17 cellular contexts compared by ENCODE assay signal in genomic region chr21:45304945-45305344, GRCh38. TPM values are rescaled to one million over a fixed set of nuclear protein-coding genes. Genes with fewer than 3 reads are reported as not detected.
DNase-seq lines count a peak whose midpoint lies in the region; ATAC-seq and TF ChIP-seq lines count a peak whose summit lies in the region.
"Had no signal": no experiment of that assay in that cellular context is flagged by ENCODE, and none has a peak within 500 bp of the region (broad histone marks: within the 10 kb centered on the region; RNA-seq: fewer than 3 reads in every experiment).

No MANE protein-coding gene starts in this region.

- H3K4me1 Mint-ChIP-seq in T-helper 2 cell treated with Interferon-gamma antibody and Interleukin-4, amounts not matched to agents 5 μg/mL and 100 μg/mL, for 36 hours (ENCODE audit: low read depth), result no peaks in the 10 kb centered on the region
- H3K4me1 Mint-ChIP-seq in central memory CD8-positive, alpha-beta T cell, result peaks cover 5% of the 10 kb centered on the region
- peaks cover 69% of the 10 kb centered on the region for H3K4me1 Mint-ChIP-seq in osteocyte (ENCODE audit: unreplicated experiment)
- H3K4me1 Mint-ChIP-seq: immature natural killer cell had no signal

- H3K4me3 ChIP-seq in RWPE2 (ENCODE audit: severe bottlenecking) (no peak overlapping the region), upper lobe of right lung (no peak overlapping the region)
- H3K4me3 ChIP-seq: tibial nerve had no signal

- no peaks in the 10 kb centered on the region for H3K9me3 Mint-ChIP-seq in T-helper 2 cell treated with Interferon-gamma antibody and Interleukin-4, amounts not matched to agents 5 μg/mL and 100 μg/mL, for 36 hours
- H3K9me3 Mint-ChIP-seq in central memory CD8-positive, alpha-beta T cell, result no peaks in the 10 kb centered on the region
- no peaks in the 10 kb centered on the region for H3K9me3 Mint-ChIP-seq in osteocyte (ENCODE audit: unreplicated experiment)
- H3K9me3 Mint-ChIP-seq: activated T-helper 1 cell treated with anti-CD3 and anti-CD28 coated beads, Interleukin-12 subunit alpha, Interleukin-12 subunit beta, Interleukin-2, Interleukin-4 antibody, amounts not matched to agents 30 ng/mL and 10 ng/mL and 1 ng/mL, durations not matched to agents 14 hours and 24 hours and 36 hours; immature natural killer cell had no signal

- no peaks in the 10 kb centered on the region for H3K36me3 Mint-ChIP-seq in T-helper 2 cell treated with Interferon-gamma antibody and Interleukin-4, amounts not matched to agents 5 μg/mL and 100 μg/mL, for 36 hours (ENCODE audit: low read depth)
- no peaks in the 10 kb centered on the region for H3K36me3 Mint-ChIP-seq in central memory CD8-positive, alpha-beta T cell (ENCODE audit: insufficient read depth)
- H3K36me3 Mint-ChIP-seq in osteocyte (ENCODE audit: unreplicated experiment), result no peaks in the 10 kb centered on the region
- H3K36me3 Mint-ChIP-seq: immature natural killer cell had no signal

- no peaks in the 10 kb centered on the region for H3K27me3 Mint-ChIP-seq in T-helper 2 cell treated with Interferon-gamma antibody and Interleukin-4, amounts not matched to agents 5 μg/mL and 100 μg/mL, for 36 hours (ENCODE audit: low read depth)
- peaks cover 49% of the 10 kb centered on the region for H3K27me3 Mint-ChIP-seq in central memory CD8-positive, alpha-beta T cell
- no peaks in the 10 kb centered on the region for H3K27me3 Mint-ChIP-seq in osteocyte (ENCODE audit: unreplicated experiment)

- H3K27ac ChIP-seq in RWPE2 (ENCODE audit: poor library complexity, severe bottlenecking) (no peak overlapping the region), upper lobe of right lung (no peak overlapping the region)
- H3K27ac ChIP-seq: 22Rv1, HL-60 had no signal

- CTCF ChIA-PET in GM10248 (lab: Yijun Ruan, JAX), result no interaction called here

- H3K27me3 ChIP-seq in RWPE2 (ENCODE audit: insufficient read depth, poor library complexity, severe bottlenecking) (no peaks in the 10 kb centered on the region), upper lobe of right lung (no peaks in the 10 kb centered on the region)
- H3K27me3 ChIP-seq: tibial nerve had no signal

- DNase-seq in T-helper 2 cell treated with Interferon-gamma antibody and Interleukin-4, amounts not matched to agents 5 μg/mL and 100 μg/mL, for 36 hours (ENCODE audit: low spot score), result no peak
- DNase-seq in T-helper 2 cell (no peak), RWPE2 (ENCODE audit: low spot score) (peak; percentile 36), osteocyte (ENCODE audit: extremely low spot score, unreplicated experiment) (no peak), NCI-H1092 treated with DMSO at 0.1 percent for 48 hours (lab: John Stamatoyannopoulos, UW) (no peak), upper lobe of right lung (no peak), GM10248 (ENCODE audit: extremely low spot score) (no peak)
- DNase-seq in central memory CD8-positive, alpha-beta T cell (ENCODE audit: low spot score in 2 of 2), result no peak
- DNase-seq: immature natural killer cell, Karpas-422, midbrain, NCI-H1436, NCI-H345 had no signal

- no peaks in the 10 kb centered on the region for H3K9me3 ChIP-seq in RWPE2 (ENCODE audit: severe bottlenecking)
- no peaks in the 10 kb centered on the region for H3K9me3 ChIP-seq in upper lobe of right lung
- H3K9me3 ChIP-seq: tibial nerve had no signal

- H3K27ac Mint-ChIP-seq in T-helper 2 cell treated with Interferon-gamma antibody and Interleukin-4, amounts not matched to agents 5 μg/mL and 100 μg/mL, for 36 hours, result peak overlapping the region; percentile 10
- H3K27ac Mint-ChIP-seq in central memory CD8-positive, alpha-beta T cell (ENCODE audit: low read depth), result peak overlapping the region; percentile 55
- H3K27ac Mint-ChIP-seq in osteocyte (ENCODE audit: unreplicated experiment), result peak overlapping the region; percentile 35
- H3K27ac Mint-ChIP-seq: activated T-helper 1 cell treated with anti-CD3 and anti-CD28 coated beads, Interleukin-12 subunit alpha, Interleukin-12 subunit beta, Interleukin-2, Interleukin-4 antibody, amounts not matched to agents 30 ng/mL and 10 ng/mL and 1 ng/mL, durations not matched to agents 14 hours and 24 hours and 36 hours; immature natural killer cell had no signal

- no peak for ATAC-seq in RWPE2 (ENCODE audit: low read depth)
- ATAC-seq in central memory CD8-positive, alpha-beta T cell (replicated peaks; ENCODE audit: extremely low read depth, poor library complexity, severe bottlenecking), result peak; percentile 22
- ATAC-seq in upper lobe of right lung, result no peak

- no peak overlapping the region for H3K4me3 Mint-ChIP-seq in T-helper 2 cell treated with Interferon-gamma antibody and Interleukin-4, amounts not matched to agents 5 μg/mL and 100 μg/mL, for 36 hours
- H3K4me3 Mint-ChIP-seq in central memory CD8-positive, alpha-beta T cell, result no peak overlapping the region
- H3K4me3 Mint-ChIP-seq in osteocyte (ENCODE audit: unreplicated experiment), result no peak overlapping the region
- H3K4me3 Mint-ChIP-seq: activated T-helper 1 cell treated with anti-CD3 and anti-CD28 coated beads, Interleukin-12 subunit alpha, Interleukin-12 subunit beta, Interleukin-2, Interleukin-4 antibody, amounts not matched to agents 30 ng/mL and 10 ng/mL and 1 ng/mL, durations not matched to agents 14 hours and 24 hours and 36 hours; immature natural killer cell had no signal

- TF ChIP-seq CTCF in RWPE2 (IDR thresholded peaks at IDR 0.05; ENCODE audit: poor library complexity, severe bottlenecking) (no peak), osteocyte (IDR thresholded peaks at IDR 0.05) (no peak), upper lobe of right lung (IDR thresholded peaks at IDR 0.05) (no peak), GM10248 (IDR thresholded peaks at IDR 0.05; ENCODE audit: control extremely low read depth, extremely low read depth, low read depth, missing control alignments) (no peak)

- no peaks in the 10 kb centered on the region for H3K36me3 ChIP-seq in RWPE2 (ENCODE audit: low read depth)
- H3K36me3 ChIP-seq in upper lobe of right lung, result no peaks in the 10 kb centered on the region
- H3K36me3 ChIP-seq: tibial nerve had no signal

- POLR2A ChIA-PET in GM10248 (lab: Yijun Ruan, JAX), result no interaction called here

- intact Hi-C loops in upper lobe of right lung (cut with DNase I), result no loop called here

- H3K4me1 ChIP-seq in RWPE2 (ENCODE audit: insufficient read depth, poor library complexity, severe bottlenecking) (no peaks in the 10 kb centered on the region), upper lobe of right lung (peaks cover 64% of the 10 kb centered on the region)

RNA-seq across cellular contexts. Expression of gene POFUT2, which starts 17.2 kb away (rescaled TPM):
- 62.7 and 63.7 TPM in 2 replicates for total RNA-seq in osteocyte
- 29.0 TPM for total RNA-seq in upper lobe of right lung
